8 cellular contexts compared by ENCODE assay signal in genomic region chr20:462199-462991, GRCh38. TPM values are rescaled to one million over a fixed set of nuclear protein-coding genes. Genes with fewer than 3 reads are reported as not detected.
A peak's percentile ranks its signal among the peaks of the same experiment; 100 is the strongest.
DNase-seq lines count a peak whose midpoint lies in the region; ATAC-seq, FAIRE-seq and TF ChIP-seq lines count a peak whose summit lies in the region.

A gene with protein sequence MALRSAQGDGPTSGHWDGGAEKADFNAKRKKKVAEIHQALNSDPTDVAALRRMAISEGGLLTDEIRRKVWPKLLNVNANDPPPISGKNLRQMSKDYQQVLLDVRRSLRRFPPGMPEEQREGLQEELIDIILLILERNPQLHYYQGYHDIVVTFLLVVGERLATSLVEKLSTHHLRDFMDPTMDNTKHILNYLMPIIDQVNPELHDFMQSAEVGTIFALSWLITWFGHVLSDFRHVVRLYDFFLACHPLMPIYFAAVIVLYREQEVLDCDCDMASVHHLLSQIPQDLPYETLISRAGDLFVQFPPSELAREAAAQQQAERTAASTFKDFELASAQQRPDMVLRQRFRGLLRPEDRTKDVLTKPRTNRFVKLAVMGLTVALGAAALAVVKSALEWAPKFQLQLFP (minus strand): TSS chr20:462533. CDS start chr20:462405, 128 bp downstream.

- H3K4me3 Mint-ChIP-seq in central memory CD8-positive, alpha-beta T cell = peak within 1 kb of the TSS; percentile 90

- H2AFZ ChIP-seq in keratinocyte (ENCODE audit: control insufficient read depth, low read length) = peak within 1 kb of the TSS; percentile 64

- H3K27me3 ChIP-seq in keratinocyte (ENCODE audit: control insufficient read depth, extremely low read depth, insufficient read depth, low read length) = no peaks in the 10 kb centered on the region

- H4K20me1 ChIP-seq in keratinocyte (ENCODE audit: control insufficient read depth, extremely low read depth, insufficient read depth, low read length) = peaks cover 3% of the 10 kb centered on the region

- peaks cover 3% of the 10 kb centered on the region for H3K36me3 Mint-ChIP-seq in central memory CD8-positive, alpha-beta T cell (ENCODE audit: insufficient read depth)

- H3K4me2 ChIP-seq in keratinocyte (ENCODE audit: control insufficient read depth, extremely low read depth, insufficient read depth, low read depth, low read length) = peak within 1 kb of the TSS; percentile 96

- no peaks in the 10 kb centered on the region for H3K36me3 ChIP-seq in keratinocyte (ENCODE audit: control insufficient read depth in 2 of 2, extremely low read depth in 1 of 2, insufficient read depth in 2 of 2, low read length in 2 of 2)

- peak; percentile 88 for ATAC-seq in HG03378 (IDR thresholded peaks at IDR 0.05; ENCODE audit: unreplicated experiment)
- ATAC-seq in central memory CD8-positive, alpha-beta T cell (replicated peaks; ENCODE audit: extremely low read depth, poor library complexity, severe bottlenecking) = peak; percentile 98

- DNase-seq in Ammon's horn (ENCODE audit: low spot score) (peak; percentile 95), NCI-H446 (lab: John Stamatoyannopoulos, UW) (peak; percentile 50 to 95), keratinocyte (ENCODE audit: low read depth, low spot score) (peak; percentile 7)
- DNase-seq in activated CD4-positive, CD25-positive, alpha-beta regulatory T cell treated with anti-CD3 and anti-CD28 coated beads, Interleukin-2, amount 50 U/mL, for 16 hours (ENCODE audit: low read depth, low spot score) = peak; percentile 70
- peak; percentile 62 to 80 for DNase-seq in central memory CD8-positive, alpha-beta T cell (ENCODE audit: low spot score in 2 of 2)
- peak; percentile 77 to 81 for DNase-seq in stimulated activated CD4-positive, alpha-beta T cell treated with anti-CD3 and anti-CD28 coated beads, Interleukin-15, amount 100 ng/mL, for 1 hour (ENCODE audit: low read depth in 1 of 2, low spot score in 1 of 2)

- dilution Hi-C loops in keratinocyte (cut with MboI; ENCODE audit: extremely low pct_ligation_motif_present, low sequenced_read_pairs) = no loop called here

- H3K4me1 ChIP-seq in keratinocyte (ENCODE audit: control insufficient read depth, extremely low read depth, insufficient read depth, low read length) = peaks cover 21% of the 10 kb centered on the region

- peak; percentile 92 for FAIRE-seq in keratinocyte (lab: Jason Lieb, UNC)

- peaks cover 47% of the 10 kb centered on the region for H3K79me2 ChIP-seq in keratinocyte (ENCODE audit: control insufficient read depth, insufficient read depth, low read length)

- H3K9me3 ChIP-seq in keratinocyte (ENCODE audit: control insufficient read depth, low read depth, low read length) = no peaks in the 10 kb centered on the region

- peak within 1 kb of the TSS; percentile 69 for H3K27ac Mint-ChIP-seq in central memory CD8-positive, alpha-beta T cell (ENCODE audit: low read depth)

- H3K27ac ChIP-seq in keratinocyte (ENCODE audit: control insufficient read depth, insufficient read depth, low read length) = peak within 1 kb of the TSS; percentile 82

- TF ChIP-seq POLR2A in GM19099 (IDR thresholded peaks at IDR 0.05; ENCODE audit: extremely low read depth, insufficient read length, low read depth) = peak; percentile 81

- peaks cover 41% of the 10 kb centered on the region for H3K4me1 Mint-ChIP-seq in central memory CD8-positive, alpha-beta T cell

- no peaks in the 10 kb centered on the region for H3K27me3 Mint-ChIP-seq in central memory CD8-positive, alpha-beta T cell

- no peaks in the 10 kb centered on the region for H3K9me3 Mint-ChIP-seq in central memory CD8-positive, alpha-beta T cell

- peak within 1 kb of the TSS; percentile 79 to 93 (median 91) for H3K4me3 ChIP-seq in keratinocyte (ENCODE audit: control insufficient read depth in 2 of 3, extremely low read depth in 1 of 3, insufficient read depth in 2 of 3, low read depth in 1 of 3, low read length in 3 of 3)

- H3K9ac ChIP-seq in keratinocyte (ENCODE audit: control insufficient read depth, extremely low read depth, insufficient read depth, low read length) = peak within 1 kb of the TSS; percentile 89

- peaks cover 2% of the 10 kb centered on the region for H3K9me1 ChIP-seq in keratinocyte (ENCODE audit: control insufficient read depth, extremely low read depth, insufficient read depth, low read length)

- peak in 2 of 3 experiments; percentile 17 to 64 for TF ChIP-seq CTCF in keratinocyte (optimal IDR thresholded peaks at IDR 0.05 in 1 of 3, IDR thresholded peaks at IDR 0.05 in 1 of 3, conservative IDR thresholded peaks at IDR 0.05 in 1 of 3; ENCODE audit: extremely low read depth in 1 of 3, insufficient read depth in 2 of 3, low read length in 3 of 3)

RNA-seq across cellular contexts. Expression of the gene that starts here (rescaled TPM):
- 24.5 to 31.1 TPM (median 29.0 TPM) in 3 replicates for polyA plus RNA-seq in keratinocyte
- 23.3 TPM for polyA plus RNA-seq in keratinocyte (2011; ENCODE audit: low read depth)
- polyA plus RNA-seq in keratinocyte (2011; cell fraction: cytosol; rRNA removed) = 28.1 and 29.3 TPM in 2 replicates
- 31.3 and 33.9 TPM in 2 replicates for polyA plus RNA-seq in keratinocyte (2011; cell fraction: nucleus; rRNA removed)
- 21.9 and 25.3 TPM in 2 replicates for polyA plus RNA-seq in keratinocyte (2012; ENCODE audit: low replicate concordance)
- polyA minus RNA-seq in keratinocyte = 41.6 to 73.9 TPM (median 44.0 TPM) in 3 replicates
- polyA minus RNA-seq in keratinocyte (2011; cell fraction: cytosol; rRNA and poly(A)+ RNA removed) = 25.3 TPM
- polyA minus RNA-seq in keratinocyte (2011; cell fraction: nucleus; rRNA and poly(A)+ RNA removed) = 16.9 and 19.1 TPM in 2 replicates

Comparison
In these comparisons a context has a peak if more than half of its experiments do, and no peak if none do; other contexts are left out.
1. Peak in every context shown above with its lines: DNase-seq, ATAC-seq, H3K4me3 ChIP-seq and H3K27ac ChIP-seq.
2. DNase-seq: peak in every context shown above with its lines; median percentile 95 in Ammon's horn; 79 in stimulated activated CD4-positive, alpha-beta T cell treated with anti-CD3 and anti-CD28 coated beads, Interleukin-15, amount 100 ng/mL, for 1 hour; 72 in NCI-H446; 71 in central memory CD8-positive, alpha-beta T cell; 70 in activated CD4-positive, CD25-positive, alpha-beta regulatory T cell treated with anti-CD3 and anti-CD28 coated beads, Interleukin-2, amount 50 U/mL, for 16 hours; 7 in keratinocyte.